In genomic region chr21:16406355-16406754, GRCh38 we compare ENCODE assay signal across 19 cellular contexts.
"Had no signal": no experiment of that assay in that cellular context is flagged by ENCODE, and none has a peak within 500 bp of the region (broad histone marks: within the 10 kb centered on the region; RNA-seq: fewer than 3 reads in every experiment).

No MANE protein-coding gene starts in this region.

- DNase-seq: IMR-90, Karpas-422, KG1, MG63, NCI-H1092, NCI-H1105 treated with DMSO at 0.1 percent for 48 hours, NCI-H1417 treated with DMSO at 0.1 percent for 48 hours, NCI-H146, NCI-H1694 treated with DMSO at 0.1 percent for 48 hours, NCI-H1930, NCI-H2081, NCI-H2107, NCI-H2227 treated with DMSO at 0.1 percent for 48 hours, NCI-H524, NCI-H69, NCI-H774, PC-3, SHP77 had no signal

- ATAC-seq: Panc1, PC-3 had no signal
